ENCODE assay signal across 9 cellular contexts in the genomic region with DNA sequence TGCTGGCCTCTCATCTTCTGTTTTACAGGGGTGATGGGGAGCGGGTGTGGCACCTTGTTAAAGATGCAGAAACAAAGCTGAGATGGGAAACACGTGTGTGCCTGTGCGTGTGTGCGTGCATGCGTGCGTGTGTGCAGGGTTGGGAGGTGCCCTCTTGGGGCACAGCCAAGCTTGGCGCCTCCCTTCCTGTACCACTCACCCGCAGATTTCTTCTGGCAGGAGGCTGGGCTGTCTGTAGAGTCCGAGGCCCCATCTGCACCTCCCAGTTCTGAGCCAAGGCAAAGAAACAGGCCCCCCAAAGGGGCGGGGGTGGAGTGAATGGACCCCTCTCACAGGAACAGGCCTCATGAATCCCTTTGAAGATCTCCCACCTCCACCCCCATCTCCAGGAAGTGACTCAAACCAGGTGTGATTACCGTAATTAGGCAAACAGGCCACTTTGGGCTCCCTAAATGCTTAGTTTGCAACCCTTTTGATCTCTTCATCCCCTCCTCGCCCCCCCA. TPM values are rescaled to one million over a fixed set of nuclear protein-coding genes. Genes with fewer than 3 reads are reported as not detected.
DNase-seq lines count a peak whose midpoint lies in the region; ATAC-seq and TF ChIP-seq lines count a peak whose summit lies in the region.
"Had no signal": no experiment of that assay in that cellular context is flagged by ENCODE, and none has a peak within 500 bp of the region (broad histone marks: within the 10 kb centered on the region; RNA-seq: fewer than 3 reads in every experiment).

No MANE protein-coding gene starts in this region.

- no peak overlapping the region for H3K4me3 ChIP-seq in CD8-positive, alpha-beta memory T cell (ENCODE audit: low read length)
- H3K4me3 ChIP-seq in OCI-LY7 (ENCODE audit: low read depth, low read length, poor library complexity, severe bottlenecking) (peak overlapping the region; percentile 19), mucosa of descending colon (no peak overlapping the region), upper lobe of right lung (no peak overlapping the region), MM.1S (ENCODE audit: low read length) (no peak overlapping the region)

- no peaks in the 10 kb centered on the region for H3F3A ChIP-seq in MM.1S (ENCODE audit: insufficient read depth, low read length)

- H3K4me1 ChIP-seq in CD8-positive, alpha-beta memory T cell (ENCODE audit: insufficient read depth, low read length), result peaks cover 61% of the 10 kb centered on the region
- peaks cover 18% of the 10 kb centered on the region for H3K4me1 ChIP-seq in OCI-LY7 (ENCODE audit: insufficient read depth, low read length, poor library complexity, severe bottlenecking)
- peaks cover 12% of the 10 kb centered on the region for H3K4me1 ChIP-seq in mucosa of descending colon (ENCODE audit: low read depth)
- peaks cover 14% of the 10 kb centered on the region for H3K4me1 ChIP-seq in upper lobe of right lung
- no peaks in the 10 kb centered on the region for H3K4me1 ChIP-seq in MM.1S (ENCODE audit: low read length)

- H3K36me3 ChIP-seq in CD8-positive, alpha-beta memory T cell (ENCODE audit: insufficient read depth, low read length), result no peaks in the 10 kb centered on the region
- H3K36me3 ChIP-seq in OCI-LY7 (ENCODE audit: insufficient read depth, low read length) (no peaks in the 10 kb centered on the region), mucosa of descending colon (ENCODE audit: low read depth) (no peaks in the 10 kb centered on the region), upper lobe of right lung (no peaks in the 10 kb centered on the region), MM.1S (replicated peaks; ENCODE audit: insufficient read depth, low read length) (no peaks in the 10 kb centered on the region)

- H3K4me1 Mint-ChIP-seq in CD8-positive, alpha-beta memory T cell, result peaks cover 64 to 86% (median 82%) of the 10 kb centered on the region in 3 donors

- no TSS peak for BruUV-seq in OCI-LY7 (replicated peaks; lab: Mats Ljungman, UMichigan)

- TF ChIP-seq CTCF in OCI-LY7 (conservative IDR thresholded peaks at IDR 0.05; ENCODE audit: low read length), result no peak
- TF ChIP-seq CTCF in mucosa of descending colon (IDR thresholded peaks at IDR 0.05), result no peak
- TF ChIP-seq CTCF in upper lobe of right lung (IDR thresholded peaks at IDR 0.05), result no peak
- TF ChIP-seq CTCF in MM.1S (IDR thresholded peaks at IDR 0.05; ENCODE audit: low read length), result no peak

- H2AFZ ChIP-seq in OCI-LY7 (ENCODE audit: low read length), result peak overlapping the region; percentile 88
- H2AFZ ChIP-seq in MM.1S (ENCODE audit: low read length), result no peak overlapping the region

- H3K79me2 ChIP-seq in OCI-LY7 (ENCODE audit: insufficient read depth, low read depth, low read length), result no peaks in the 10 kb centered on the region
- H3K79me2 ChIP-seq in MM.1S (ENCODE audit: low read length), result no peaks in the 10 kb centered on the region

- peak overlapping the region; percentile 89 to 100 (median 99) for H3K27ac Mint-ChIP-seq in CD8-positive, alpha-beta memory T cell

- peak overlapping the region; percentile 45 to 85 (median 62) for H3K4me3 Mint-ChIP-seq in CD8-positive, alpha-beta memory T cell

- H3K27me3 ChIP-seq in CD8-positive, alpha-beta memory T cell (ENCODE audit: insufficient read depth, low read length, poor library complexity, severe bottlenecking), result no peaks in the 10 kb centered on the region
- no peaks in the 10 kb centered on the region for H3K27me3 ChIP-seq in upper lobe of right lung
- peaks cover 33% of the 10 kb centered on the region for H3K27me3 ChIP-seq in MM.1S (replicated peaks; ENCODE audit: insufficient read depth, low read length)

- H3K9me3 ChIP-seq in CD8-positive, alpha-beta memory T cell (ENCODE audit: low read length), result no peaks in the 10 kb centered on the region
- H3K9me3 ChIP-seq in OCI-LY7 (ENCODE audit: low read length) (no peaks in the 10 kb centered on the region), mucosa of descending colon (no peaks in the 10 kb centered on the region), upper lobe of right lung (no peaks in the 10 kb centered on the region), MM.1S (replicated peaks; ENCODE audit: insufficient read depth, low read length) (no peaks in the 10 kb centered on the region)

- peaks cover 0 to 1% of the 10 kb centered on the region in 2 donors for H3K27me3 Mint-ChIP-seq in CD8-positive, alpha-beta memory T cell

- POLR2A ChIA-PET in CD8-positive, alpha-beta memory T cell (lab: Charles Lee), result interaction anchor here (0.6 to 1.9 kb wide), 8 partner anchors 36 to 653 kb away, joined by 3 to 23 read pairs (median 6); no protein-coding TSS in a partner anchor
- POLR2A ChIA-PET in OCI-LY7 (lab: Charles Lee), result interaction anchor here (0.7 kb wide), 1 partner anchor 158 kb away, joined by 5 read pairs; no protein-coding TSS in a partner anchor

- intact Hi-C loops in OCI-LY7 (cut with micrococcal nuclease; ENCODE audit: unreplicated experiment) (no loop called here), mucosa of descending colon (cut with DNase I, micrococcal nuclease) (no loop called here), upper lobe of right lung (cut with DNase I) (no loop called here)

- H3K4me2 ChIP-seq in OCI-LY7 (ENCODE audit: low read length) (peak overlapping the region; percentile 54), MM.1S (ENCODE audit: low read depth, low read length) (no peak overlapping the region)

- DNase-seq in CD8-positive, alpha-beta memory T cell, result peak; percentile 76 to 96 (median 91)
- DNase-seq in OCI-LY7 (ENCODE audit: low spot score), result peak; percentile 67
- peak; percentile 91 for DNase-seq in activated effector memory CD4-positive, alpha-beta T cell treated with anti-CD3 and anti-CD28 coated beads, Interleukin-2, amount 50 U/mL, for 16 hours
- peak; percentile 47 to 86 (median 68) for DNase-seq in mucosa of descending colon
- no peak for DNase-seq in upper lobe of right lung
- no peak for DNase-seq in MM.1S
- no peak for DNase-seq in SK-N-DZ (ENCODE audit: low spot score)

- H4K20me1 ChIP-seq in OCI-LY7 (ENCODE audit: insufficient read depth, low read length) (no peaks in the 10 kb centered on the region), MM.1S (ENCODE audit: insufficient read depth, low read length) (no peaks in the 10 kb centered on the region)

- CTCF ChIA-PET in CD8-positive, alpha-beta memory T cell (lab: Charles Lee), result interaction anchor here (0.6 to 3.4 kb wide), 6 partner anchors 15 to 126 kb away, joined by 3 to 29 read pairs (median 6); no protein-coding TSS in a partner anchor
- CTCF ChIA-PET in OCI-LY7 (lab: Charles Lee; ENCODE audit: unreplicated experiment), result no interaction called here

- H3K27ac ChIP-seq in CD8-positive, alpha-beta memory T cell (ENCODE audit: low read depth, low read length), result peak overlapping the region; percentile 67
- H3K27ac ChIP-seq in OCI-LY7 (ENCODE audit: low read depth, low read length, poor library complexity, severe bottlenecking) (peak overlapping the region; percentile 4), upper lobe of right lung (no peak overlapping the region), MM.1S (ENCODE audit: low read length) (no peak overlapping the region)

- no peak overlapping the region for H3K9ac ChIP-seq in MM.1S (ENCODE audit: low read length)

- ATAC-seq in mucosa of descending colon (peak; percentile 77), upper lobe of right lung (peak; percentile 48), HG03565 (IDR thresholded peaks at IDR 0.05; ENCODE audit: unreplicated experiment) (no peak)

- H3K36me3 Mint-ChIP-seq in CD8-positive, alpha-beta memory T cell, result peaks cover 0 to 3% (median 2%) of the 10 kb centered on the region in 3 donors

- peaks cover 0 to 2% (median 0%) of the 10 kb centered on the region in 5 donors for H3K9me3 Mint-ChIP-seq in CD8-positive, alpha-beta memory T cell

- H3K9me2 ChIP-seq in OCI-LY7 (ENCODE audit: insufficient read depth, low read length), result no peaks in the 10 kb centered on the region
- no peaks in the 10 kb centered on the region for H3K9me2 ChIP-seq in MM.1S (replicated peaks; ENCODE audit: insufficient read depth, low read length)

RNA-seq across cellular contexts. Expression of a gene that starts 20.9 kb away (rescaled TPM):
- total RNA-seq in CD8-positive, alpha-beta memory T cell, result 1 to 10 TPM; 3.1 TPM
- 0.41 TPM for polyA plus RNA-seq in CD8-positive, alpha-beta memory T cell
- total RNA-seq in OCI-LY7 (2014; rRNA removed; shearing (Covaris generic)), result 0.18 and 0.22 TPM in 2 replicates
- total RNA-seq in OCI-LY7 (2022), result 0.66 and 0.97 TPM in 2 replicates
- 10 to 100 TPM in 1 of 3 donors, 1 to 10 TPM in 2; 3.0 to 13.1 (median 3.3) TPM for total RNA-seq in mucosa of descending colon
- total RNA-seq in upper lobe of right lung, result 0.78 TPM
- polyA plus RNA-seq in SK-N-DZ (2014; cell fraction: cytosol; rRNA removed), result 0.09 TPM in 1 of 2 replicates, not detected in the other
- not detected in 2 replicates for polyA plus RNA-seq in SK-N-DZ (2014; cell fraction: nucleus; rRNA removed)
- total RNA-seq: epithelial cell of proximal tubule had no signal

RNA-seq across cellular contexts. Expression of a gene that starts 37.3 kb away (rescaled TPM):
- total RNA-seq in CD8-positive, alpha-beta memory T cell, result 1 to 10 TPM; 3.0 to 3.2 TPM
- 21.4 TPM for polyA plus RNA-seq in CD8-positive, alpha-beta memory T cell
- total RNA-seq in OCI-LY7 (2014; rRNA removed; shearing (Covaris generic)), result not detected in 2 replicates
- not detected in 2 replicates for total RNA-seq in OCI-LY7 (2022)
- 100 to 1,000 TPM; 215 to 459 (median 244) TPM for total RNA-seq in mucosa of descending colon
- total RNA-seq in upper lobe of right lung, result 381 TPM
- 21.3 and 26.0 TPM in 2 replicates for polyA plus RNA-seq in SK-N-DZ (2014; cell fraction: cytosol; rRNA removed)
- 15.1 and 20.9 TPM in 2 replicates for polyA plus RNA-seq in SK-N-DZ (2014; cell fraction: nucleus; rRNA removed)

Comparison
In these comparisons a context has a peak if more than half of its experiments do, and no peak if none do; other contexts are left out.
1. DNase-seq: peak in CD8-positive, alpha-beta memory T cell (5 of 5), OCI-LY7 (single experiment), activated effector memory CD4-positive, alpha-beta T cell treated with anti-CD3 and anti-CD28 coated beads, Interleukin-2, amount 50 U/mL, for 16 hours (single experiment) and mucosa of descending colon (3 of 3); none in upper lobe of right lung (single experiment), MM.1S (single experiment) and SK-N-DZ (single experiment).
2. H3K27ac ChIP-seq: peak in CD8-positive, alpha-beta memory T cell (single experiment) and OCI-LY7 (single experiment); none in upper lobe of right lung (single experiment) and MM.1S (single experiment).
3. RNA of a gene that starts 37.3 kb away (total RNA-seq): 381 TPM in upper lobe of right lung (single experiment) and 215 to 459 TPM in mucosa of descending colon; 3.0 to 3.2 TPM in CD8-positive, alpha-beta memory T cell and not detected in OCI-LY7; every median in the first group is over 10 times any median in the second.